Comparison of ENCODE assay signal across 15 cellular contexts in the genomic region with DNA sequence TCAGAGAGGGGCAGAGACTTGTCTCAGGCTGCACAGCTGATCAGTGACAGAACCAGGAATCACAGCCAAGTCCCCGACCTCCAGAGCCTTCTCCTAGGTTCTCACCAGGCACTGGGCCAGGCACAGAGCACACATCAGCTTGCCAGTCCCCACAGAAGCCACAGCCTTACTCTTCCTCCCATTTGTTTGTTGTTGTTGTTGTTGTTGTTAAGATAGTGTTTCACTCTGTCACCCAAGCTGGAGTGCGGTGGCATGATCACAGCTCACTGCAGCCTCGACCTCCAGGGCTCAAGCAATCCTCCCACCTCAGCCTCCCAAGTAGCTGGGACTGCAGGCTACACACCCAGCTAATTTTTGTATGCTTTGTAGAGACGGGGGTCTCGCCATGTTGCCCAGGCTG. TPM values are rescaled to one million over a fixed set of nuclear protein-coding genes. Genes with fewer than 3 reads are reported as not detected.
DNase-seq lines count a peak whose midpoint lies in the region; ATAC-seq, FAIRE-seq and TF ChIP-seq lines count a peak whose summit lies in the region.
"Had no signal": no experiment of that assay in that cellular context is flagged by ENCODE, and none has a peak within 500 bp of the region (broad histone marks: within the 10 kb centered on the region; RNA-seq: fewer than 3 reads in every experiment).

No MANE protein-coding gene starts in this region.

- H3K79me2 ChIP-seq in Karpas-422 (ENCODE audit: low read length) = no peaks in the 10 kb centered on the region
- H3K79me2 ChIP-seq in neural progenitor cell (ENCODE audit: low read depth) = no peaks in the 10 kb centered on the region

- H3K9ac ChIP-seq in Karpas-422 (ENCODE audit: low read length) (no peak overlapping the region), neural progenitor cell (no peak overlapping the region), kidney (ENCODE audit: low read length in 2 of 2) (no peak overlapping the region)
- H3K9ac ChIP-seq: GM23248 had no signal

- H4K20me1 ChIP-seq in Karpas-422 (ENCODE audit: insufficient read depth, low read depth, low read length) (no peaks in the 10 kb centered on the region), neural progenitor cell (ENCODE audit: low read depth) (no peaks in the 10 kb centered on the region)

- no peak overlapping the region for H3K4me2 ChIP-seq in Karpas-422 (ENCODE audit: low read depth, low read length, poor library complexity, severe bottlenecking)
- no peak overlapping the region for H3K4me2 ChIP-seq in neural progenitor cell

- peak overlapping the region; percentile 74 to 89 (median 82) for H3K4me3 Mint-ChIP-seq in CD4-positive, alpha-beta memory T cell
- H3K4me3 Mint-ChIP-seq in neural progenitor cell = no peak overlapping the region

- peak overlapping the region; percentile 25 to 48 for H3K4me3 ChIP-seq in CD4-positive, alpha-beta memory T cell (ENCODE audit: low read length in 2 of 2)
- H3K4me3 ChIP-seq in Karpas-422 (ENCODE audit: low read length) (no peak overlapping the region), neural progenitor cell (no peak overlapping the region), kidney (ENCODE audit: low read length in 2 of 2) (no peak overlapping the region)
- H3K4me3 ChIP-seq: breast epithelium, gastroesophageal sphincter, GM23248, SJSA1, upper lobe of left lung had no signal

- intact Hi-C loops in CD4-positive, alpha-beta memory T cell (cut with micrococcal nuclease) = loop anchor here (1.0 to 2.0 kb wide), 4 partner anchors 18 to 71 kb away; partner anchors contain the start of gene SLC25A25
- intact Hi-C loops in kidney (cut with DNase I) = no loop called here

- H3K4me1 Mint-ChIP-seq in CD4-positive, alpha-beta memory T cell = peaks cover 59 to 94% (median 80%) of the 10 kb centered on the region in 4 donors
- peaks cover 6% of the 10 kb centered on the region for H3K4me1 Mint-ChIP-seq in neural progenitor cell

- peak overlapping the region; percentile 12; the same call in 1 of the 2 replicates for H2AFZ ChIP-seq in Karpas-422 (ENCODE audit: low read length)
- no peak overlapping the region for H2AFZ ChIP-seq in neural progenitor cell (replicated peaks)
- H2AFZ ChIP-seq: GM23248 had no signal

- POLR2A ChIA-PET in CD4-positive, alpha-beta memory T cell (lab: Charles Lee; ENCODE audit: partially characterized antibody) = interaction anchor here (0.8 to 21.7 kb wide), 17 partner anchors 9 to 121 kb away, joined by 3 to 1317 read pairs (median 11); partner anchors contain the start of genes DPM2, EEIG1, NAIF1 and SLC25A25

- H3K27ac ChIP-seq in CD4-positive, alpha-beta memory T cell (ENCODE audit: low read depth, low read length) = peak overlapping the region; percentile 80
- no peak overlapping the region for H3K27ac ChIP-seq in Karpas-422 (ENCODE audit: low read length)
- no peak overlapping the region for H3K27ac ChIP-seq in neural progenitor cell
- no peak overlapping the region for H3K27ac ChIP-seq in kidney (ENCODE audit: low read depth in 2 of 2, low read length in 2 of 2)
- H3K27ac ChIP-seq: GM23248, SJSA1, WERI-Rb-1 had no signal

- H3K9me2 ChIP-seq in Karpas-422 (replicated peaks; ENCODE audit: insufficient read depth, low read length) = no peaks in the 10 kb centered on the region

- no peak for FAIRE-seq in kidney (lab: Jason Lieb, UNC)
- FAIRE-seq: endometrium had no signal

- no peak for ATAC-seq in activated naive CD4-positive, alpha-beta T cell treated with anti-CD3 and anti-CD28 coated beads, Interleukin-2, amount 50 U/mL, for 72 hours
- ATAC-seq: gastroesophageal sphincter had no signal

- peak overlapping the region; percentile 98 to 100 (median 99) for H3K27ac Mint-ChIP-seq in CD4-positive, alpha-beta memory T cell
- H3K27ac Mint-ChIP-seq in activated naive CD4-positive, alpha-beta T cell treated with anti-CD3 and anti-CD28 coated beads, Interleukin-2, amount 50 U/mL, for 72 hours = peak overlapping the region; percentile 98
- H3K27ac Mint-ChIP-seq in neural progenitor cell = peak overlapping the region; percentile 33

- no peaks in the 10 kb centered on the region for H3K9me3 ChIP-seq in CD4-positive, alpha-beta memory T cell (ENCODE audit: control insufficient read depth in 1 of 2, low read length in 2 of 2)
- no peaks in the 10 kb centered on the region for H3K9me3 ChIP-seq in Karpas-422 (ENCODE audit: low read length)
- no peaks in the 10 kb centered on the region for H3K9me3 ChIP-seq in neural progenitor cell (ENCODE audit: low read depth)
- H3K9me3 ChIP-seq in kidney (ENCODE audit: control insufficient read depth in 1 of 2, low read length in 2 of 2) = no peaks in the 10 kb centered on the region
- H3K9me3 ChIP-seq: breast epithelium, gastroesophageal sphincter, SJSA1, upper lobe of left lung had no signal

- no peaks in the 10 kb centered on the region for H3K27me3 ChIP-seq in CD4-positive, alpha-beta memory T cell (ENCODE audit: insufficient read depth, low read length)
- H3K27me3 ChIP-seq in Karpas-422 (ENCODE audit: low read length) (no peaks in the 10 kb centered on the region), neural progenitor cell (no peaks in the 10 kb centered on the region)
- H3K27me3 ChIP-seq: breast epithelium, gastroesophageal sphincter, SJSA1, upper lobe of left lung had no signal

- no peaks in the 10 kb centered on the region for H3K36me3 ChIP-seq in CD4-positive, alpha-beta memory T cell (ENCODE audit: insufficient read depth, low read length)
- no peaks in the 10 kb centered on the region for H3K36me3 ChIP-seq in Karpas-422 (ENCODE audit: insufficient read depth, low read length)
- no peaks in the 10 kb centered on the region for H3K36me3 ChIP-seq in neural progenitor cell
- no peaks in the 10 kb centered on the region for H3K36me3 ChIP-seq in kidney (ENCODE audit: control insufficient read depth in 1 of 2, insufficient read depth in 2 of 2, low read length in 2 of 2)
- H3K36me3 ChIP-seq: breast epithelium, gastroesophageal sphincter, SJSA1, upper lobe of left lung, WERI-Rb-1 had no signal

- CTCF ChIA-PET in CD4-positive, alpha-beta memory T cell (lab: Charles Lee; ENCODE audit: partially characterized antibody) = interaction anchor here (1.0 to 3.7 kb wide), 14 partner anchors 9 to 82 kb away, joined by 3 to 37 read pairs (median 6); no protein-coding TSS in a partner anchor

- peaks cover 0 to 2% of the 10 kb centered on the region in 2 donors for H3K36me3 Mint-ChIP-seq in CD4-positive, alpha-beta memory T cell
- no peaks in the 10 kb centered on the region for H3K36me3 Mint-ChIP-seq in activated naive CD4-positive, alpha-beta T cell treated with anti-CD3 and anti-CD28 coated beads, Interleukin-2, amount 50 U/mL, for 72 hours
- no peaks in the 10 kb centered on the region for H3K36me3 Mint-ChIP-seq in neural progenitor cell

- peak in 2 of 5 donors; percentile 38 to 60 for DNase-seq in CD4-positive, alpha-beta memory T cell
- no peak for DNase-seq in Karpas-422
- DNase-seq in activated naive CD4-positive, alpha-beta T cell treated with anti-CD3 and anti-CD28 coated beads, Interleukin-2, amount 50 U/mL, for 72 hours (ENCODE audit: low spot score in 2 of 2) = no peak
- DNase-seq in neural progenitor cell (ENCODE audit: low spot score) = no peak
- DNase-seq in NCI-H1694 (lab: John Stamatoyannopoulos, UW) = no peak
- no peak for DNase-seq in NCI-H146 (lab: John Stamatoyannopoulos, UW)
- no peak for DNase-seq in kidney
- DNase-seq: GM23248, NCI-H1105, WERI-Rb-1 had no signal

- H3K27me3 Mint-ChIP-seq in CD4-positive, alpha-beta memory T cell = no peaks in the 10 kb centered on the region
- H3K27me3 Mint-ChIP-seq in neural progenitor cell (ENCODE audit: insufficient read depth, low read depth) = peaks cover 9% of the 10 kb centered on the region

- peaks cover 100% of the 10 kb centered on the region for H3K4me1 ChIP-seq in CD4-positive, alpha-beta memory T cell (ENCODE audit: insufficient read depth, low read length)
- H3K4me1 ChIP-seq in Karpas-422 (ENCODE audit: low read length) = peaks cover 8% of the 10 kb centered on the region
- H3K4me1 ChIP-seq in neural progenitor cell = no peaks in the 10 kb centered on the region
- H3K4me1 ChIP-seq in kidney (ENCODE audit: control insufficient read depth in 1 of 2, insufficient read depth in 1 of 2, low read depth in 1 of 2, low read length in 2 of 2) = no peaks in the 10 kb centered on the region
- H3K4me1 ChIP-seq: breast epithelium, gastroesophageal sphincter had no signal

- peaks cover 0 to 4% (median 0%) of the 10 kb centered on the region in 8 donors for H3K9me3 Mint-ChIP-seq in CD4-positive, alpha-beta memory T cell
- H3K9me3 Mint-ChIP-seq in activated naive CD4-positive, alpha-beta T cell treated with anti-CD3 and anti-CD28 coated beads, Interleukin-2, amount 50 U/mL, for 72 hours = no peaks in the 10 kb centered on the region
- no peaks in the 10 kb centered on the region for H3K9me3 Mint-ChIP-seq in neural progenitor cell

- TF ChIP-seq CTCF in neural progenitor cell (IDR thresholded peaks at IDR 0.05) (no peak), kidney (IDR thresholded peaks at IDR 0.05; ENCODE audit: borderline replicate concordance, extremely low read depth, insufficient read depth) (no peak)

- no peaks in the 10 kb centered on the region for H3F3A ChIP-seq in neural progenitor cell (ENCODE audit: low read depth)

RNA-seq across cellular contexts. Expression of gene NAIF1, which starts 41.4 kb away (rescaled TPM):
- 10 to 100 TPM; 13.3 to 13.8 TPM for total RNA-seq in CD4-positive, alpha-beta memory T cell
- polyA plus RNA-seq in CD4-positive, alpha-beta memory T cell = 10 to 100 TPM; 11.3 to 15.2 TPM
- total RNA-seq in Karpas-422 (2014; rRNA removed; shearing (Covaris generic); ENCODE audit: low replicate concordance) = 7.3 and 13.9 TPM in 2 replicates
- total RNA-seq in activated naive CD4-positive, alpha-beta T cell treated with anti-CD3 and anti-CD28 coated beads, Interleukin-2, amount 50 U/mL, for 72 hours = 10 to 100 TPM in 1 of 2 donors, 1 to 10 TPM in 1; 9.8 to 12.7 TPM
- total RNA-seq in neural progenitor cell (ENCODE audit: low replicate concordance) (8.4 and 9.5 TPM in 2 replicates), kidney (12.3 TPM)
- polyA plus RNA-seq in kidney (ENCODE audit: insufficient read depth, low read depth, low replicate concordance) = 9.7 TPM

RNA-seq across cellular contexts. Expression of gene SLC25A25, which starts 42.3 kb away (rescaled TPM):
- total RNA-seq in CD4-positive, alpha-beta memory T cell = 10 to 100 TPM; 22.0 to 26.9 TPM
- 10 to 100 TPM; 13.4 to 17.6 TPM for polyA plus RNA-seq in CD4-positive, alpha-beta memory T cell
- total RNA-seq in Karpas-422 (2014; rRNA removed; shearing (Covaris generic); ENCODE audit: low replicate concordance) = 4.1 and 12.7 TPM in 2 replicates
- total RNA-seq in activated naive CD4-positive, alpha-beta T cell treated with anti-CD3 and anti-CD28 coated beads, Interleukin-2, amount 50 U/mL, for 72 hours = 10 to 100 TPM; 10.9 to 19.0 TPM
- total RNA-seq in neural progenitor cell (ENCODE audit: low replicate concordance) = 8.5 and 15.7 TPM in 2 replicates
- 24.9 TPM for total RNA-seq in kidney
- polyA plus RNA-seq in kidney (ENCODE audit: insufficient read depth, low read depth, low replicate concordance) = 20.4 TPM

RNA-seq across cellular contexts. Expression of gene EEIG1, which starts 45.0 kb away (rescaled TPM):
- total RNA-seq in CD4-positive, alpha-beta memory T cell = 100 to 1,000 TPM; 516 to 550 TPM
- polyA plus RNA-seq in CD4-positive, alpha-beta memory T cell = 100 to 1,000 TPM in 1 of 2 donors, 10 to 100 TPM in 1; 95.4 to 205 TPM
- 6.9 and 10.1 TPM in 2 replicates for total RNA-seq in Karpas-422 (2014; rRNA removed; shearing (Covaris generic); ENCODE audit: low replicate concordance)
- total RNA-seq in activated naive CD4-positive, alpha-beta T cell treated with anti-CD3 and anti-CD28 coated beads, Interleukin-2, amount 50 U/mL, for 72 hours = 10 to 100 TPM; 63.1 to 96.5 TPM
- total RNA-seq in neural progenitor cell (ENCODE audit: low replicate concordance) (8.8 and 30.8 TPM in 2 replicates), kidney (75.9 TPM)
- polyA plus RNA-seq in kidney (ENCODE audit: insufficient read depth, low read depth, low replicate concordance) = 34.3 TPM

Comparison
In these comparisons a context has a peak if more than half of its experiments do, and no peak if none do; other contexts are left out.
1. H3K4me3 ChIP-seq: peak in CD4-positive, alpha-beta memory T cell (2 of 2); none in Karpas-422 (single experiment), neural progenitor cell (single experiment) and kidney (0 of 2).
2. H3K27ac Mint-ChIP-seq: peak in every context shown above with its lines; median percentile 99 in CD4-positive, alpha-beta memory T cell; 98 in activated naive CD4-positive, alpha-beta T cell treated with anti-CD3 and anti-CD28 coated beads, Interleukin-2, amount 50 U/mL, for 72 hours; 33 in neural progenitor cell.